ENCODE assay signal across 8 cellular contexts in the genomic region with DNA sequence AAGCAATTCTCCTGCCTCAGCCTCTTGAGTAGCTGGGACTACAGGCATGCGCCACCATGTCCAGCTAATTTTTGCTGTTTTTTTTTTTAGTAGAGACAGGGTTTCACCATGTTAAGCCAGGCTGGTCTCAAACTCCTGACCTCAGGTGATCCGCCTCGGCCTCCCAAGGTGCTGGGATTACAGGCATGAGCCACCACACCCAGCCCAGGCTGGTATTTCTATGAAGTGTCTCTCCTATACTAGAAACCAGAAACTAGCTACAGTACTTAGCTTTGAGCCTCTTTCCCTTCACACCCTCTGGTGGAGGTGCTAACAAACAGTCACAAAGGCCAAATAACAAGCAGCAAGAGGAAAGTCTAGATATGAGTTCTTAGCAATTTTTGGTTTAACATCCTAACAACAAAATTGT. TPM values are rescaled to one million over a fixed set of nuclear protein-coding genes. Genes with fewer than 3 reads are reported as not detected.
DNase-seq lines count a peak whose midpoint lies in the region; ATAC-seq, FAIRE-seq and TF ChIP-seq lines count a peak whose summit lies in the region.
"Not testable (repeated sequence)": the region's sequence is repeated elsewhere in the genome, so short reads cannot be mapped to it uniquely, and the experiment has no call there.

No MANE protein-coding gene starts in this region.

- not testable (repeated sequence) for H3K27ac ChIP-seq in AG04450 (ENCODE audit: low read depth, low read length); RWPE2 (ENCODE audit: poor library complexity, severe bottlenecking); pancreas
- peak overlapping the region; percentile 11 for H3K27ac ChIP-seq in keratinocyte (ENCODE audit: control insufficient read depth, insufficient read depth, low read length)

- intact Hi-C loops in pancreas (cut with DNase I): loop anchor here in 1 of 3 donors (10.0 kb wide), 1 partner anchor 122 kb away; no protein-coding TSS in a partner anchor

- not testable (repeated sequence) for H3K27me3 ChIP-seq in AG04450 (ENCODE audit: control insufficient read depth, insufficient read depth, low read length); RWPE2 (ENCODE audit: insufficient read depth, poor library complexity, severe bottlenecking); keratinocyte (ENCODE audit: control insufficient read depth, extremely low read depth, insufficient read depth, low read length); pancreas

- not testable (repeated sequence) for H2AFZ ChIP-seq in keratinocyte (ENCODE audit: control insufficient read depth, low read length)

- H3K4me2 ChIP-seq in keratinocyte (ENCODE audit: control insufficient read depth, extremely low read depth, insufficient read depth, low read depth, low read length): not testable (repeated sequence)

- not testable (repeated sequence) for DNase-seq in AG04450 (ENCODE audit: low read depth, low spot score); LNCaP clone FGC (ENCODE audit: low read depth); RWPE2 (ENCODE audit: low spot score); keratinocyte (ENCODE audit: low read depth, low spot score); pancreas
- DNase-seq in GM12865 (ENCODE audit: low read depth) (peak; percentile 75), dermis blood vessel endothelial cell (peak; percentile 69)
- peak; percentile 29 for DNase-seq in activated CD8-positive, alpha-beta memory T cell treated with anti-CD3 and anti-CD28 coated beads, Interleukin-2, amount 50 U/mL, for 4 hours

- dilution Hi-C loops in keratinocyte (cut with MboI; ENCODE audit: extremely low pct_ligation_motif_present, low sequenced_read_pairs): not testable (repeated sequence)

- H3K9me1 ChIP-seq in keratinocyte (ENCODE audit: control insufficient read depth, extremely low read depth, insufficient read depth, low read length): not testable (repeated sequence)

- FAIRE-seq in keratinocyte (lab: Jason Lieb, UNC); pancreas (lab: Jason Lieb, UNC): not testable (repeated sequence)

- H3K4me3 ChIP-seq in AG04450 (ENCODE audit: low read depth, low read length); GM12865 (ENCODE audit: low read depth, low read length); LNCaP clone FGC (ENCODE audit: low read depth, low read length); RWPE2 (ENCODE audit: severe bottlenecking); keratinocyte (ENCODE audit: control insufficient read depth in 2 of 3, extremely low read depth in 1 of 3, insufficient read depth in 2 of 3, low read depth in 1 of 3, low read length in 3 of 3); pancreas: not testable (repeated sequence)

- peaks cover 100% of the 10 kb centered on the region for H3K79me2 ChIP-seq in keratinocyte (ENCODE audit: control insufficient read depth, insufficient read depth, low read length)

- TF ChIP-seq CTCF in AG04450 (IDR thresholded peaks at IDR 0.05; ENCODE audit: low read depth, low read length) (peak; percentile 18; the same call in 1 of the 2 replicates), GM12865 (IDR thresholded peaks at IDR 0.05; ENCODE audit: insufficient read depth, low read depth, low read length, missing control alignments) (peak; percentile 50), LNCaP clone FGC (IDR thresholded peaks at IDR 0.05; ENCODE audit: control insufficient read depth, extremely low read depth, insufficient read depth) (peak; percentile 46; the same call in 1 of the 2 replicates), RWPE2 (IDR thresholded peaks at IDR 0.05; ENCODE audit: poor library complexity, severe bottlenecking) (peak; percentile 46), keratinocyte (optimal IDR thresholded peaks at IDR 0.05 in 1 of 3, IDR thresholded peaks at IDR 0.05 in 1 of 3, conservative IDR thresholded peaks at IDR 0.05 in 1 of 3; ENCODE audit: extremely low read depth in 1 of 3, insufficient read depth in 2 of 3, low read length in 3 of 3) (peak; percentile 22 to 64 (median 62)), pancreas (IDR thresholded peaks at IDR 0.05) (peak in 1 of 4 donors; percentile 21)

- H4K20me1 ChIP-seq in keratinocyte (ENCODE audit: control insufficient read depth, extremely low read depth, insufficient read depth, low read length): peaks cover 51% of the 10 kb centered on the region

- WGBS in pancreas, 2 donors: 79 to 80% methylated on average over 3 of the region's 3 CpGs

- CTCF ChIA-PET in AG04450 (lab: Charles Lee): interaction anchor here (1.4 to 2.2 kb wide), 3 partner anchors 26 to 144 kb away, joined by 7 to 10 read pairs (median 9); no protein-coding TSS in a partner anchor

- peaks cover 24% of the 10 kb centered on the region for H3K4me1 ChIP-seq in RWPE2 (ENCODE audit: insufficient read depth, poor library complexity, severe bottlenecking)
- peaks cover 30% of the 10 kb centered on the region for H3K4me1 ChIP-seq in keratinocyte (ENCODE audit: control insufficient read depth, extremely low read depth, insufficient read depth, low read length)
- peaks cover 30 to 74% (median 60%) of the 10 kb centered on the region in 3 donors for H3K4me1 ChIP-seq in pancreas

- not testable (repeated sequence) for H3K9ac ChIP-seq in keratinocyte (ENCODE audit: control insufficient read depth, extremely low read depth, insufficient read depth, low read length)

- ATAC-seq in RWPE2 (ENCODE audit: low read depth) (peak; percentile 48), pancreas (peak in 3 of 4 donors; percentile 17 to 38 (median 33))

- POLR2A ChIA-PET in AG04450 (lab: Yijun Ruan, JAX): not testable (repeated sequence)

- H3K36me3 ChIP-seq in RWPE2 (ENCODE audit: low read depth): peaks cover 11% of the 10 kb centered on the region
- not testable (repeated sequence) for H3K36me3 ChIP-seq in keratinocyte (ENCODE audit: control insufficient read depth in 2 of 2, extremely low read depth in 1 of 2, insufficient read depth in 2 of 2, low read length in 2 of 2); pancreas

- not testable (repeated sequence) for H3K9me3 ChIP-seq in AG04450 (ENCODE audit: control insufficient read depth, insufficient read depth, low read length); RWPE2 (ENCODE audit: severe bottlenecking); keratinocyte (ENCODE audit: control insufficient read depth, low read depth, low read length); pancreas

RNA-seq across cellular contexts. Expression of a gene that starts 6.4 kb away (rescaled TPM):
- polyA plus RNA-seq in AG04450 (2011; rRNA removed) (15.6 and 27.0 TPM in 2 replicates), keratinocyte (10.2 to 17.6 TPM (median 13.7 TPM) in 3 replicates), pancreas (10 to 100 TPM; 24.6 to 30.3 TPM)
- polyA minus RNA-seq in AG04450 (2011; rRNA and poly(A)+ RNA removed): 94.2 and 95.8 TPM in 2 replicates
- total RNA-seq in dermis blood vessel endothelial cell (52.9 and 87.0 TPM in 2 replicates), pancreas (10 to 100 TPM; 35.3 to 86.6 (median 48.9) TPM)
- polyA plus RNA-seq in keratinocyte (2011; ENCODE audit: low read depth): 28.4 TPM
- 10.7 and 18.2 TPM in 2 replicates for polyA plus RNA-seq in keratinocyte (2011; cell fraction: cytosol; rRNA removed)
- 63.4 and 68.9 TPM in 2 replicates for polyA plus RNA-seq in keratinocyte (2011; cell fraction: nucleus; rRNA removed)
- 12.8 and 26.5 TPM in 2 replicates for polyA plus RNA-seq in keratinocyte (2012; ENCODE audit: low replicate concordance)
- polyA minus RNA-seq in keratinocyte: 34.9 to 104 TPM (median 73.7 TPM) in 3 replicates
- polyA minus RNA-seq in keratinocyte (2011; cell fraction: cytosol; rRNA and poly(A)+ RNA removed): 44.5 TPM
- 91.0 and 157 TPM in 2 replicates for polyA minus RNA-seq in keratinocyte (2011; cell fraction: nucleus; rRNA and poly(A)+ RNA removed)
